ENCODE assay signal across 1 cellular context in genomic region chr18:37873416-37873815, GRCh38.
TF ChIP-seq lines count a peak whose summit lies in the region.

No MANE protein-coding gene starts in this region.

TF ChIP-seq in GM23338, 12 proteins besides CTCF, POLR2A, EP300 and RAD21 (continued from another document):
- TF ChIP-seq ZNF462 (CRISPR knock-in tag; IDR thresholded peaks at IDR 0.05) (no peak), CREB1 (CRISPR knock-in tag; IDR thresholded peaks at IDR 0.05; ENCODE audit: low read depth) (no peak), ZNF331 (CRISPR knock-in tag; IDR thresholded peaks at IDR 0.05; ENCODE audit: low read depth) (no peak), NANOG (IDR thresholded peaks at IDR 0.05; ENCODE audit: borderline replicate concordance) (no peak), ETS1 (IDR thresholded peaks at IDR 0.05) (no peak)
